In the genomic region with DNA sequence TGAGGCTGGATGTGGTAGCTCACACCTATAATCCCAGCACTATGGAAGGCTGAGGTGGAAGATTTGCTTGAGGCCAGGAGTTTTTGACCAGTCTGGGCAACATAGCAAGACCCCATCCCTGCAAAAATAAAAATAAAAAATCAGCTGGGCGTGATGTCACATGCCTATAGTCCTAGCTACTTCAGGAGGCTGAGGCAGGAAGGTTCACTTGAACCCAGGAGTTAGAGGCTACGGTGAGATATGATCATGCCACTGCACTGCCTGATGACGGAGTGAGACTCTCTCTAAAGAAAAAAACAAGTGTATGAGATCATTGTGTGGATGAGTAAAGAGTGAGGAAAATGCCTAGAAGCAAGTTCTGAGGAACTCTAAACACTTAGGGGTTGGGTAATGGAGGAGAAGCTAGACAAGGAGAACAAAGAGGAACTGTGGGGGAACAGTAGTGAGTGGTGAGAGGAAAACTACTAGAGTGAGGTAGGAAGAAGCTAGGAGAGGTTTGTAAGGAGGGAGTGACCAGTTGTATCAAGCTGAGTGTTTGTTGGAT, we compare ENCODE assay signal across 13 cellular contexts. TPM values are rescaled to one million over a fixed set of nuclear protein-coding genes. Genes with fewer than 3 reads are reported as not detected.
DNase-seq lines count a peak whose midpoint lies in the region; ATAC-seq, FAIRE-seq and TF ChIP-seq lines count a peak whose summit lies in the region.
"Had no signal": no experiment of that assay in that cellular context is flagged by ENCODE, and none has a peak within 500 bp of the region (broad histone marks: within the 10 kb centered on the region; RNA-seq: fewer than 3 reads in every experiment).

No MANE protein-coding gene starts in this region.

- TF ChIP-seq CTCF in AG04450 (IDR thresholded peaks at IDR 0.05; ENCODE audit: low read depth, low read length) (no peak), astrocyte (IDR thresholded peaks at IDR 0.05; ENCODE audit: insufficient read depth, low read depth, low read length) (no peak), lower lobe of right lung (IDR thresholded peaks at IDR 0.05) (no peak)

- no peaks in the 10 kb centered on the region for H3K27me3 Mint-ChIP-seq in astrocyte (ENCODE audit: low read depth, unreplicated experiment)
- H3K27me3 Mint-ChIP-seq: stimulated activated memory B cell treated with anti-CD40 and anti-IgM and Interleukin-4, amounts not matched to agents 10 μg/mL and 1 μg/mL and 100 μg/mL, for 72 hours had no signal

- no peaks in the 10 kb centered on the region for H3K9me3 ChIP-seq in AG04450 (ENCODE audit: control insufficient read depth, insufficient read depth, low read length)
- no peaks in the 10 kb centered on the region for H3K9me3 ChIP-seq in astrocyte (ENCODE audit: insufficient read depth, low read depth, low read length)
- no peaks in the 10 kb centered on the region for H3K9me3 ChIP-seq in lower lobe of right lung
- H3K9me3 ChIP-seq: A549 had no signal

- no peaks in the 10 kb centered on the region for H3K36me3 ChIP-seq in astrocyte (ENCODE audit: insufficient read depth, low read length)
- no peaks in the 10 kb centered on the region for H3K36me3 ChIP-seq in lower lobe of right lung

- POLR2A ChIA-PET in AG04450 (lab: Yijun Ruan, JAX) = interaction anchor here (1.3 kb wide), 1 partner anchor 17 kb away, joined by 3 read pairs; the partner anchor contains the start of gene CLIC4

- H3K9me3 Mint-ChIP-seq in astrocyte (ENCODE audit: unreplicated experiment) = no peaks in the 10 kb centered on the region
- H3K9me3 Mint-ChIP-seq in activated naive CD4-positive, alpha-beta T cell treated with anti-CD3 and anti-CD28 coated beads, Interleukin-2, amount 50 U/mL, for 72 hours = no peaks in the 10 kb centered on the region
- H3K9me3 Mint-ChIP-seq: stimulated activated memory B cell treated with anti-CD40 and anti-IgM and Interleukin-4, amounts not matched to agents 10 μg/mL and 1 μg/mL and 100 μg/mL, for 72 hours had no signal

- peak overlapping the region; percentile 26 for H3K4me2 ChIP-seq in astrocyte (ENCODE audit: low read length)
- H3K4me2 ChIP-seq: A549 had no signal

- peaks cover 9% of the 10 kb centered on the region for H3K4me1 Mint-ChIP-seq in astrocyte (ENCODE audit: low read depth, unreplicated experiment)

- H3K27me3 ChIP-seq in AG04450 (ENCODE audit: control insufficient read depth, insufficient read depth, low read length) (no peaks in the 10 kb centered on the region), astrocyte (ENCODE audit: insufficient read depth, low read length) (no peaks in the 10 kb centered on the region), lower lobe of right lung (ENCODE audit: low read depth) (no peaks in the 10 kb centered on the region)

- no peak overlapping the region for H2AFZ ChIP-seq in astrocyte (ENCODE audit: low read depth, low read length)

- CTCF ChIA-PET in AG04450 (lab: Charles Lee) = interaction anchor here (0.7 to 1.0 kb wide), 3 partner anchors 8 to 73 kb away, joined by 3 read pairs; no protein-coding TSS in a partner anchor

- FAIRE-seq in astrocyte (lab: Jason Lieb, UNC) = no peak
- FAIRE-seq: A549 had no signal

- H3K9ac ChIP-seq in astrocyte (ENCODE audit: low read length) = no peak overlapping the region

- no peaks in the 10 kb centered on the region for H3K36me3 Mint-ChIP-seq in astrocyte (ENCODE audit: low read depth, unreplicated experiment)
- H3K36me3 Mint-ChIP-seq in activated naive CD4-positive, alpha-beta T cell treated with anti-CD3 and anti-CD28 coated beads, Interleukin-2, amount 50 U/mL, for 72 hours = no peaks in the 10 kb centered on the region
- H3K36me3 Mint-ChIP-seq: stimulated activated memory B cell treated with anti-CD40 and anti-IgM and Interleukin-4, amounts not matched to agents 10 μg/mL and 1 μg/mL and 100 μg/mL, for 72 hours had no signal

- peaks cover 75% of the 10 kb centered on the region for H4K20me1 ChIP-seq in astrocyte (ENCODE audit: insufficient read depth, low read length)

- H3K4me1 ChIP-seq in astrocyte (ENCODE audit: insufficient read depth, low read length) (peaks cover 23% of the 10 kb centered on the region), lower lobe of right lung (peaks cover 66% of the 10 kb centered on the region)

- no peak overlapping the region for H3K27ac Mint-ChIP-seq in astrocyte (ENCODE audit: unreplicated experiment)
- H3K27ac Mint-ChIP-seq in activated naive CD4-positive, alpha-beta T cell treated with anti-CD3 and anti-CD28 coated beads, Interleukin-2, amount 50 U/mL, for 72 hours = no peak overlapping the region
- H3K27ac Mint-ChIP-seq: stimulated activated memory B cell treated with anti-CD40 and anti-IgM and Interleukin-4, amounts not matched to agents 10 μg/mL and 1 μg/mL and 100 μg/mL, for 72 hours had no signal

- intact Hi-C loops in lower lobe of right lung (cut with DNase I) = no loop called here

- peaks cover 100% of the 10 kb centered on the region for H3K79me2 ChIP-seq in astrocyte (ENCODE audit: insufficient read depth, low read length)

- DNase-seq in AG04450 (ENCODE audit: low read depth, low spot score) (no peak), MV-4-11 (lab: John Stamatoyannopoulos, UW) (peak; percentile 85), astrocyte (ENCODE audit: low read depth) (peak; percentile 39), lower lobe of right lung (no peak), NCI-H187 treated with DMSO at 0.1 percent for 48 hours (lab: John Stamatoyannopoulos, UW) (no peak), RKO (ENCODE audit: low spot score) (no peak)
- DNase-seq in activated naive CD4-positive, alpha-beta T cell treated with anti-CD3 and anti-CD28 coated beads, Interleukin-2, amount 50 U/mL, for 72 hours (ENCODE audit: low spot score in 2 of 2) = no peak
- DNase-seq: activated effector memory CD4-positive, alpha-beta T cell treated with anti-CD3 and anti-CD28 coated beads, Interleukin-2, amount 50 U/mL, for 16 hours; hypothalamus; NK-92 treated with Interleukin-12 subunit alpha and Interleukin-12 subunit beta, amount 100 ng/mL, for 24 hours had no signal

- no peak overlapping the region for H3K4me3 ChIP-seq in AG04450 (ENCODE audit: low read depth, low read length)
- H3K4me3 ChIP-seq in astrocyte (ENCODE audit: insufficient read depth, low read depth, low read length) = no peak overlapping the region
- H3K4me3 ChIP-seq in lower lobe of right lung = no peak overlapping the region
- H3K4me3 ChIP-seq: A549 had no signal

- ATAC-seq in lower lobe of right lung = peak; percentile 76 to 88
- no peak for ATAC-seq in HG02763 (IDR thresholded peaks at IDR 0.05; ENCODE audit: unreplicated experiment)
- no peak for ATAC-seq in activated naive CD4-positive, alpha-beta T cell treated with anti-CD3 and anti-CD28 coated beads, Interleukin-2, amount 50 U/mL, for 72 hours
- ATAC-seq: A549; stimulated activated memory B cell treated with anti-CD40 and anti-IgM and Interleukin-4, amounts not matched to agents 10 μg/mL and 1 μg/mL and 100 μg/mL, for 72 hours had no signal

- H3K27ac ChIP-seq in AG04450 (ENCODE audit: low read depth, low read length) (peak overlapping the region; percentile 33), astrocyte (ENCODE audit: low read depth, low read length) (peak overlapping the region; percentile 9), lower lobe of right lung (peak overlapping the region; percentile 53)
- H3K27ac ChIP-seq: A549 had no signal

- H3K4me3 Mint-ChIP-seq in astrocyte (ENCODE audit: unreplicated experiment) = no peak overlapping the region
- H3K4me3 Mint-ChIP-seq: stimulated activated memory B cell treated with anti-CD40 and anti-IgM and Interleukin-4, amounts not matched to agents 10 μg/mL and 1 μg/mL and 100 μg/mL, for 72 hours had no signal

RNA-seq across cellular contexts. Expression of gene CLIC4, which starts 17.0 kb away (rescaled TPM):
- polyA plus RNA-seq in AG04450 (2011; rRNA removed) = 412 and 561 TPM in 2 replicates
- polyA minus RNA-seq in AG04450 (2011; rRNA and poly(A)+ RNA removed) = 139 and 248 TPM in 2 replicates
- total RNA-seq in astrocyte (353 and 375 TPM in 2 replicates), lower lobe of right lung (169 TPM)
- total RNA-seq in activated naive CD4-positive, alpha-beta T cell treated with anti-CD3 and anti-CD28 coated beads, Interleukin-2, amount 50 U/mL, for 72 hours = 10 to 100 TPM; 16.2 to 30.0 TPM

Comparison
In these comparisons a context has a peak if more than half of its experiments do, and no peak if none do; other contexts are left out.
1. DNase-seq: peak in MV-4-11 (single experiment) and astrocyte (single experiment); none in AG04450 (single experiment), lower lobe of right lung (single experiment), NCI-H187 treated with DMSO at 0.1 percent for 48 hours (single experiment), RKO (single experiment) and activated naive CD4-positive, alpha-beta T cell treated with anti-CD3 and anti-CD28 coated beads, Interleukin-2, amount 50 U/mL, for 72 hours (0 of 2).
2. ATAC-seq: peak in lower lobe of right lung (2 of 2); none in HG02763 (single experiment) and activated naive CD4-positive, alpha-beta T cell treated with anti-CD3 and anti-CD28 coated beads, Interleukin-2, amount 50 U/mL, for 72 hours (0 of 2).
3. Peak in every context shown above with its lines, with median percentiles within 50 percentile points of each other: H3K27ac ChIP-seq.